Comparison of ENCODE assay signal across 20 cellular contexts in genomic region chr4:139142980-139143379, GRCh38. TPM values are rescaled to one million over a fixed set of nuclear protein-coding genes. Genes with fewer than 3 reads are reported as not detected.
DNase-seq lines count a peak whose midpoint lies in the region; ATAC-seq, FAIRE-seq and TF ChIP-seq lines count a peak whose summit lies in the region.
"Had no signal": no experiment of that assay in that cellular context is flagged by ENCODE, and none has a peak within 500 bp of the region (broad histone marks: within the 10 kb centered on the region; RNA-seq: fewer than 3 reads in every experiment).

No MANE protein-coding gene starts in this region.

- H3K27me3 ChIP-seq in Loucy (ENCODE audit: insufficient read depth, low read length, poor library complexity, severe bottlenecking) (no peaks in the 10 kb centered on the region), K562 (ENCODE audit: control insufficient read depth in 2 of 2, insufficient read depth in 2 of 2, low read length in 2 of 2) (no peaks in the 10 kb centered on the region)
- H3K27me3 ChIP-seq: ascending aorta had no signal

- POLR2A ChIA-PET in K562 (lab: Yijun Ruan, JAX), result interaction anchor here (1.3 to 3.6 kb wide), 2 partner anchors 11 to 33 kb away, joined by 4 to 17 read pairs; no protein-coding TSS in a partner anchor

- CTCF ChIA-PET in K562 (lab: Yijun Ruan, JAX; ENCODE audit: low intra/inter-chr PET ratio), result no interaction called here

- BruUV-seq in K562 (replicated peaks; lab: Mats Ljungman, UMichigan), result no TSS peak

- H4K20me1 ChIP-seq in Loucy (ENCODE audit: insufficient read depth, low read length, poor library complexity, severe bottlenecking) (peaks cover 52% of the 10 kb centered on the region), K562 (replicated peaks; ENCODE audit: control insufficient read depth, insufficient read depth, low read length) (peaks cover 6% of the 10 kb centered on the region; the same call in 1 of the 2 replicates)

- H2AFZ ChIP-seq in Loucy (ENCODE audit: low read length) (no peak overlapping the region), K562 (ENCODE audit: low read depth, low read length) (no peak overlapping the region)

- no peaks in the 10 kb centered on the region for H3F3A ChIP-seq in Loucy (ENCODE audit: low read depth)

- H3K4me1 ChIP-seq in Loucy (ENCODE audit: insufficient read depth, low read length, poor library complexity, severe bottlenecking) (peaks cover 40% of the 10 kb centered on the region), K562 (replicated peaks in 1 of 2; ENCODE audit: control insufficient read depth in 2 of 2, insufficient read depth in 2 of 2, low read length in 2 of 2) (peaks cover 8 to 12% of the 10 kb centered on the region in 2 experiments; a peak in 3 of 5 replicates)

- peak; percentile 32; the same call in 1 of the 3 replicates for ATAC-seq in K562
- ATAC-seq in GM21381 (IDR thresholded peaks at IDR 0.05; ENCODE audit: unreplicated experiment), result no peak

- no peak for TF ChIP-seq EP300 in K562 (IDR thresholded peaks at IDR 0.05; ENCODE audit: low read length)

- WGBS in K562 (ENCODE audit: insufficient coverage, low coverage, missing lambda C conversion rate), result 5% methylated on average over 2 of the region's 2 CpGs

- FAIRE-seq in K562 (lab: Jason Lieb, UNC), result no peak
- FAIRE-seq: endometrium, kidney had no signal

- in situ Hi-C loops in K562 (cut with MboI), result no loop called here

- H3K79me2 ChIP-seq in Loucy (ENCODE audit: insufficient read depth, low read length) (peaks cover 79% of the 10 kb centered on the region), K562 (ENCODE audit: control insufficient read depth, insufficient read depth, low read length) (peaks cover 84% of the 10 kb centered on the region)

- no peak for TF ChIP-seq POLR2A in K562 (conservative IDR thresholded peaks at IDR 0.05)

- no peaks in the 10 kb centered on the region for H3K9me1 ChIP-seq in K562 (ENCODE audit: control insufficient read depth, insufficient read depth, low read length)

- H3K9ac ChIP-seq in Loucy (ENCODE audit: low read depth, low read length, poor library complexity, severe bottlenecking) (no peak overlapping the region), K562 (ENCODE audit: insufficient read depth in 1 of 2, low read depth in 2 of 2, low read length in 2 of 2) (no peak overlapping the region)

- no peak overlapping the region for H3K27ac ChIP-seq in K562 (ENCODE audit: extremely low read depth, low read depth, low read length)
- H3K27ac ChIP-seq: ascending aorta, skin epidermis had no signal

- TF ChIP-seq CTCF in Loucy (conservative IDR thresholded peaks at IDR 0.05; ENCODE audit: low read length) (no peak), K562 (IDR thresholded peaks at IDR 0.05 in 2 of 3, conservative IDR thresholded peaks at IDR 0.05 in 1 of 3; ENCODE audit: insufficient read depth in 2 of 3, low read depth in 1 of 3, low read length in 3 of 3) (no peak)

- H3K4me3 ChIP-seq in Loucy (ENCODE audit: low read length, poor library complexity, severe bottlenecking), result no peak overlapping the region
- H3K4me3 ChIP-seq in K562, result no peak overlapping the region
- H3K4me3 ChIP-seq: ascending aorta, skin epidermis had no signal

- H3K4me2 ChIP-seq in Loucy (ENCODE audit: low read depth, low read length, poor library complexity, severe bottlenecking) (peak overlapping the region; percentile 38), K562 (ENCODE audit: insufficient read depth, low read length) (no peak overlapping the region)

- H3K9me3 ChIP-seq in Loucy (ENCODE audit: insufficient read depth, low read depth, low read length), result no peaks in the 10 kb centered on the region
- H3K9me3 ChIP-seq in K562 (replicated peaks; ENCODE audit: control insufficient read depth, insufficient read depth, low read depth, low read length), result peaks cover 4% of the 10 kb centered on the region; the same call in 1 of the 2 replicates
- H3K9me3 ChIP-seq: ascending aorta had no signal

- H3K9me2 ChIP-seq in Loucy (replicated peaks; ENCODE audit: low read depth, low read length), result no peaks in the 10 kb centered on the region

- H3K36me3 ChIP-seq in Loucy (ENCODE audit: insufficient read depth, low read length) (no peaks in the 10 kb centered on the region), K562 (ENCODE audit: control insufficient read depth, insufficient read depth, low read length) (no peaks in the 10 kb centered on the region)

- intact Hi-C loops in K562 (cut with micrococcal nuclease), result no loop called here

- peak; percentile 5 for DNase-seq in NCI-H2107 (lab: John Stamatoyannopoulos, UW)
- no peak for DNase-seq in NCI-H2107 treated with DMSO at 0.1 percent for 48 hours (lab: John Stamatoyannopoulos, UW; ENCODE audit: unreplicated experiment)
- no peak for DNase-seq in K562 (ENCODE audit: extremely low read depth in 1 of 4, low spot score in 3 of 4)
- no peak for DNase-seq in cerebellum (ENCODE audit: low spot score)
- DNase-seq in CD1c-positive myeloid dendritic cell (ENCODE audit: extremely low spot score), result no peak
- no peak for DNase-seq in activated CD4-positive, alpha-beta T cell treated with anti-CD3 and anti-CD28 coated beads for 1 hour
- DNase-seq: 8988T; activated CD4-positive, alpha-beta T cell treated with anti-CD3 and anti-CD28 coated beads, Interleukin-2, amount 50 U/mL, for 48 hours; activated CD4-positive, CD25-positive, alpha-beta regulatory T cell; activated CD8-positive, alpha-beta memory T cell treated with anti-CD3 and anti-CD28 coated beads, Interleukin-2, amount 50 U/mL, for 48 hours; activated naive CD8-positive, alpha-beta T cell treated with anti-CD3 and anti-CD28 coated beads for 36 hours; kidney; mesenchymal stem cell; NCI-H1694; NCI-H526 treated with DMSO at 0.1 percent for 48 hours had no signal

- TF ChIP-seq RAD21 in K562 (CRISPR knock-in tag; conservative IDR thresholded peaks at IDR 0.05 in 1 of 2, IDR thresholded peaks at IDR 0.05 in 1 of 2), result no peak

TF ChIP-seq in K562, 482 proteins besides CTCF, POLR2A, EP300 and RAD21 (continues in another document):
- TF ChIP-seq USF2 (CRISPR knock-in tag; IDR thresholded peaks at IDR 0.05) (no peak), RBM39 (optimal IDR thresholded peaks at IDR 0.05; ENCODE audit: low read depth, low read length) (no peak), ZNF121 (CRISPR knock-in tag; conservative IDR thresholded peaks at IDR 0.05) (no peak), ZBTB1 (CRISPR knock-in tag; IDR thresholded peaks at IDR 0.05; ENCODE audit: borderline replicate concordance, low read depth) (no peak), GATAD2B (IDR thresholded peaks at IDR 0.05; ENCODE audit: borderline replicate concordance) (no peak), ZNF785 (CRISPR knock-in tag; IDR thresholded peaks at IDR 0.05) (no peak), HIVEP1 (CRISPR knock-in tag; IDR thresholded peaks at IDR 0.05) (no peak), PREB (CRISPR knock-in tag; IDR thresholded peaks at IDR 0.05) (no peak), STAT5A (IDR thresholded peaks at IDR 0.05; ENCODE audit: borderline replicate concordance, low read length) (no peak), TSC22D4 (tag; IDR thresholded peaks at IDR 0.05) (no peak)
- TF ChIP-seq, protein P1, sequence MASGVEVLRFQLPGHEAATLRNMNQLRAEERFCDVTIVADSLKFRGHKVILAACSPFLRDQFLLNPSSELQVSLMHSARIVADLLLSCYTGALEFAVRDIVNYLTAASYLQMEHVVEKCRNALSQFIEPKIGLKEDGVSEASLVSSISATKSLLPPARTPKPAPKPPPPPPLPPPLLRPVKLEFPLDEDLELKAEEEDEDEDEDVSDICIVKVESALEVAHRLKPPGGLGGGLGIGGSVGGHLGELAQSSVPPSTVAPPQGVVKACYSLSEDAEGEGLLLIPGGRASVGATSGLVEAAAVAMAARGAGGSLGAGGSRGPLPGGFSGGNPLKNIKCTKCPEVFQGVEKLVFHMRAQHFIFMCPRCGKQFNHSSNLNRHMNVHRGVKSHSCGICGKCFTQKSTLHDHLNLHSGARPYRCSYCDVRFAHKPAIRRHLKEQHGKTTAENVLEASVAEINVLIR (CRISPR knock-in tag; IDR thresholded peaks at IDR 0.05), result no peak

RNA-seq across cellular contexts. Expression of gene ELF2, which starts 34.0 kb away (rescaled TPM):
- 57.5 and 146 TPM in 2 replicates for total RNA-seq in K562 (2011; cell fraction: chromatin; rRNA removed; ENCODE audit: low replicate concordance)
- 30.2 and 35.3 TPM in 2 replicates for total RNA-seq in K562 (2011; cell fraction: nucleolus; rRNA removed)
- 66.7 and 117 TPM in 2 replicates for total RNA-seq in K562 (2011; cell fraction: nucleoplasm; rRNA removed)
- total RNA-seq in K562 (2014; rRNA removed), result 29.7 TPM in 2 replicates
- total RNA-seq in K562 (2014; rRNA removed; fragmentation: Illumina TruSeq; extraction: Trizol), result 58.7 and 71.2 TPM in 2 replicates
- total RNA-seq in K562 (2015; rRNA removed; fragmentation: Illumina TruSeq; extraction: Trizol), result 47.5 and 51.3 TPM in 2 replicates
- total RNA-seq in K562 (2021), result 43.4 and 43.5 TPM in 2 replicates
- polyA plus RNA-seq in K562 (2011; rRNA removed), result 48.7 and 54.3 TPM in 2 replicates
- 22.0 and 25.1 TPM in 2 replicates for polyA plus RNA-seq in K562 (2011; cell fraction: cytosol; rRNA removed)
- 34.1 and 37.9 TPM in 2 replicates for polyA plus RNA-seq in K562 (2011; cell fraction: nucleus; rRNA removed)
- 25.8 and 27.5 TPM in 2 replicates for polyA plus RNA-seq in K562 (2012)
- 37.9 and 41.6 TPM in 2 replicates for polyA plus RNA-seq in K562 (2014; fragmentation: Illumina TruSeq; extraction: Trizol)
- 10 to 100 TPM in 1 of 2 experiments, 1 to 10 TPM in 1; 9.4 to 18.0 TPM for polyA plus RNA-seq in K562 (2014; fragmentation: Nextera tagmentation; extraction: Ambion mirVana)
- 29.1 and 30.3 TPM in 2 replicates for polyA plus RNA-seq in K562 (2014; rRNA removed)
- polyA minus RNA-seq in K562 (2011; rRNA and poly(A)+ RNA removed), result 80.9 and 88.5 TPM in 2 replicates
- polyA minus RNA-seq in K562 (2011; cell fraction: cytosol; rRNA and poly(A)+ RNA removed), result 32.9 and 33.7 TPM in 2 replicates
- 28.0 and 46.7 TPM in 2 replicates for polyA minus RNA-seq in K562 (2011; cell fraction: nucleus; rRNA and poly(A)+ RNA removed)
- 87.7 TPM for total RNA-seq in cerebellum
